In genomic region chr5:123035950-123036390, GRCh38 we compare ENCODE assay signal across 8 cellular contexts. TPM values are rescaled to one million over a fixed set of nuclear protein-coding genes. Genes with fewer than 3 reads are reported as not detected.
DNase-seq lines count a peak whose midpoint lies in the region; ATAC-seq and TF ChIP-seq lines count a peak whose summit lies in the region.

No MANE protein-coding gene starts in this region.

- H3K36me3 Mint-ChIP-seq in activated CD4-positive, alpha-beta memory T cell treated with anti-CD3 and anti-CD28 coated beads for 36 hours, result no peaks in the 10 kb centered on the region
- H3K36me3 Mint-ChIP-seq in activated CD4-positive, alpha-beta memory T cell treated with anti-CD3 and anti-CD28 coated beads, Interleukin-2, amount 10 ng/mL, durations not matched to agents 7 days and 5 days (ENCODE audit: low read depth), result no peaks in the 10 kb centered on the region

- no TSS peak for BruUV-seq in PC-9 (replicated peaks; lab: Mats Ljungman, UMichigan)

- CTCF ChIA-PET in activated CD4-positive, alpha-beta memory T cell treated with anti-CD3 and anti-CD28 coated beads for 36 hours (lab: Charles Lee), result no interaction called here
- CTCF ChIA-PET in activated CD4-positive, alpha-beta memory T cell treated with anti-CD3 and anti-CD28 coated beads, Interleukin-2, amount 10 ng/mL, durations not matched to agents 7 days and 5 days (lab: Charles Lee), result no interaction called here
- CTCF ChIA-PET in PC-9 (lab: Charles Lee), result no interaction called here

- H3K36me3 ChIP-seq in PC-9 (ENCODE audit: low read depth), result no peaks in the 10 kb centered on the region
- H3K36me3 ChIP-seq in duodenal mucosa (ENCODE audit: control insufficient read depth in 1 of 2, insufficient read depth in 2 of 2, low read length in 2 of 2), result no peaks in the 10 kb centered on the region
- no peaks in the 10 kb centered on the region for H3K36me3 ChIP-seq in left lung

- H3K9ac ChIP-seq in duodenal mucosa (ENCODE audit: low read depth in 1 of 2, low read length in 2 of 2), result peak overlapping the region; percentile 44 to 67

- H3K9me3 Mint-ChIP-seq in activated CD4-positive, alpha-beta memory T cell treated with anti-CD3 and anti-CD28 coated beads for 36 hours, result no peaks in the 10 kb centered on the region
- no peaks in the 10 kb centered on the region for H3K9me3 Mint-ChIP-seq in activated CD4-positive, alpha-beta memory T cell treated with anti-CD3 and anti-CD28 coated beads, Interleukin-2, amount 10 ng/mL, durations not matched to agents 7 days and 5 days

- H3K27ac ChIP-seq in PC-9 (peak overlapping the region; percentile 36; the same call in 1 of the 2 replicates), duodenal mucosa (ENCODE audit: low read depth, low read length) (peak overlapping the region; percentile 86), left lung (peak overlapping the region; percentile 84 to 93), substantia nigra (ENCODE audit: low read depth, low read length, poor library complexity, severe bottlenecking) (peak overlapping the region; percentile 5)

- no peaks in the 10 kb centered on the region for H3K79me2 ChIP-seq in PC-9 (ENCODE audit: low read depth)

- H3K4me1 ChIP-seq in PC-9 (replicated peaks; ENCODE audit: insufficient read depth) (peaks cover 5% of the 10 kb centered on the region), duodenal mucosa (ENCODE audit: control insufficient read depth in 1 of 2, insufficient read depth in 2 of 2, low read length in 2 of 2) (peaks cover 4 to 13% of the 10 kb centered on the region in 2 donors), left lung (peaks cover 0 to 12% of the 10 kb centered on the region in 2 donors)

- H3K4me2 ChIP-seq in PC-9, result peak overlapping the region; percentile 91

- H3K27ac Mint-ChIP-seq in activated CD4-positive, alpha-beta memory T cell treated with anti-CD3 and anti-CD28 coated beads for 36 hours, result no peak overlapping the region
- no peak overlapping the region for H3K27ac Mint-ChIP-seq in activated CD4-positive, alpha-beta memory T cell treated with anti-CD3 and anti-CD28 coated beads, Interleukin-2, amount 10 ng/mL, durations not matched to agents 7 days and 5 days

- TF ChIP-seq CTCF in HFF-Myc (IDR thresholded peaks at IDR 0.05; ENCODE audit: low read depth, low read length, missing control alignments) (no peak), PC-9 (conservative IDR thresholded peaks at IDR 0.05) (no peak), left lung (IDR thresholded peaks at IDR 0.05) (no peak)

- peak; percentile 9 for DNase-seq in activated CD4-positive, alpha-beta memory T cell treated with anti-CD3 and anti-CD28 coated beads for 36 hours
- no peak for DNase-seq in activated CD4-positive, alpha-beta memory T cell treated with anti-CD3 and anti-CD28 coated beads, Interleukin-2, amount 10 ng/mL, durations not matched to agents 7 days and 5 days
- DNase-seq in HFF-Myc (ENCODE audit: extremely low read depth, low read depth) (no peak), PC-9 (peak; percentile 40 to 49), left lung (peak; percentile 63 to 86), substantia nigra (lab: John Stamatoyannopoulos, UW) (peak in 28 of 49 donors; percentile 8 to 60 (median 34)), amniotic stem cell (lab: John Stamatoyannopoulos, UW) (no peak)

- no peaks in the 10 kb centered on the region for H3K9me2 ChIP-seq in PC-9 (ENCODE audit: insufficient read depth)

- H3K4me3 ChIP-seq in HFF-Myc (replicated peaks; ENCODE audit: low read depth, low read length) (peak overlapping the region; percentile 70), PC-9 (peak overlapping the region; percentile 98), duodenal mucosa (ENCODE audit: low read depth in 1 of 2, low read length in 2 of 2) (peak overlapping the region; percentile 76 to 77), left lung (peak overlapping the region; percentile 53 to 60)

- peaks cover 45% of the 10 kb centered on the region for H3K27me3 Mint-ChIP-seq in activated CD4-positive, alpha-beta memory T cell treated with anti-CD3 and anti-CD28 coated beads for 36 hours
- peaks cover 53% of the 10 kb centered on the region for H3K27me3 Mint-ChIP-seq in activated CD4-positive, alpha-beta memory T cell treated with anti-CD3 and anti-CD28 coated beads, Interleukin-2, amount 10 ng/mL, durations not matched to agents 7 days and 5 days

- intact Hi-C loops in activated CD4-positive, alpha-beta memory T cell treated with anti-CD3 and anti-CD28 coated beads for 36 hours (cut with micrococcal nuclease), result loop anchor here (5.0 kb wide), 1 partner anchor 56 kb away; no protein-coding TSS in a partner anchor
- intact Hi-C loops in PC-9 (cut with micrococcal nuclease; ENCODE audit: unreplicated experiment), result loop anchor here (5.0 to 10.0 kb wide), 4 partner anchors 121 to 259 kb away; partner anchors contain the start of genes SNX2 and SNX24
- intact Hi-C loops in left lung (cut with DNase I), result no loop called here

- peaks cover 11% of the 10 kb centered on the region for H3K4me1 Mint-ChIP-seq in activated CD4-positive, alpha-beta memory T cell treated with anti-CD3 and anti-CD28 coated beads for 36 hours (ENCODE audit: low read depth)
- H3K4me1 Mint-ChIP-seq in activated CD4-positive, alpha-beta memory T cell treated with anti-CD3 and anti-CD28 coated beads, Interleukin-2, amount 10 ng/mL, durations not matched to agents 7 days and 5 days, result peaks cover 9% of the 10 kb centered on the region

- H3K9me3 ChIP-seq in PC-9 (ENCODE audit: insufficient read depth, low read depth) (no peaks in the 10 kb centered on the region), duodenal mucosa (ENCODE audit: control insufficient read depth in 1 of 2, low read length in 2 of 2) (no peaks in the 10 kb centered on the region), left lung (no peaks in the 10 kb centered on the region)

- H4K20me1 ChIP-seq in PC-9 (ENCODE audit: insufficient read depth), result no peaks in the 10 kb centered on the region

- H3K27me3 ChIP-seq in PC-9 (ENCODE audit: insufficient read depth, low read depth) (no peaks in the 10 kb centered on the region), duodenal mucosa (ENCODE audit: control insufficient read depth in 1 of 2, insufficient read depth in 2 of 2, low read length in 2 of 2) (peaks cover 0 to 4% of the 10 kb centered on the region in 2 donors), left lung (peaks cover 0 to 62% of the 10 kb centered on the region in 2 donors)

- POLR2A ChIA-PET in activated CD4-positive, alpha-beta memory T cell treated with anti-CD3 and anti-CD28 coated beads for 36 hours (lab: Charles Lee), result no interaction called here
- POLR2A ChIA-PET in activated CD4-positive, alpha-beta memory T cell treated with anti-CD3 and anti-CD28 coated beads, Interleukin-2, amount 10 ng/mL, durations not matched to agents 7 days and 5 days (lab: Charles Lee), result no interaction called here
- POLR2A ChIA-PET in PC-9 (lab: Charles Lee; ENCODE audit: unreplicated experiment), result interaction anchor here (0.5 kb wide), 1 partner anchor 504 kb away, joined by 4 read pairs; no protein-coding TSS in a partner anchor

- ATAC-seq in left lung, result peak; percentile 80

- peak overlapping the region; percentile 99 for H2AFZ ChIP-seq in PC-9

- H3K4me3 Mint-ChIP-seq in activated CD4-positive, alpha-beta memory T cell treated with anti-CD3 and anti-CD28 coated beads for 36 hours, result peak overlapping the region; percentile 56
- no peak overlapping the region for H3K4me3 Mint-ChIP-seq in activated CD4-positive, alpha-beta memory T cell treated with anti-CD3 and anti-CD28 coated beads, Interleukin-2, amount 10 ng/mL, durations not matched to agents 7 days and 5 days

- peaks cover 13% of the 10 kb centered on the region; the same call in 1 of the 2 replicates for H3F3A ChIP-seq in PC-9 (ENCODE audit: insufficient read depth, low read depth)

RNA-seq across cellular contexts. Expression of gene PPIC, which starts 0.6 kb away (rescaled TPM):
- not detected for total RNA-seq in activated CD4-positive, alpha-beta memory T cell treated with anti-CD3 and anti-CD28 coated beads for 36 hours
- not detected for total RNA-seq in activated CD4-positive, alpha-beta memory T cell treated with anti-CD3 and anti-CD28 coated beads, Interleukin-2, amount 10 ng/mL, durations not matched to agents 7 days and 5 days
- 22.3 and 27.4 TPM in 2 replicates for total RNA-seq in PC-9 (2021)
- 10 to 100 TPM; 40.1 to 46.8 TPM for total RNA-seq in left lung

RNA-seq across cellular contexts. Expression of gene PRDM6, which starts 53.1 kb away (rescaled TPM):
- not detected for total RNA-seq in activated CD4-positive, alpha-beta memory T cell treated with anti-CD3 and anti-CD28 coated beads for 36 hours
- not detected for total RNA-seq in activated CD4-positive, alpha-beta memory T cell treated with anti-CD3 and anti-CD28 coated beads, Interleukin-2, amount 10 ng/mL, durations not matched to agents 7 days and 5 days
- total RNA-seq in PC-9 (2021), result 0.26 and 0.40 TPM in 2 replicates
- total RNA-seq in left lung, result 1 to 10 TPM; 7.9 to 9.8 TPM

Comparison
In these comparisons a context has a peak if more than half of its experiments do, and no peak if none do; other contexts are left out.
1. DNase-seq: peak in activated CD4-positive, alpha-beta memory T cell treated with anti-CD3 and anti-CD28 coated beads for 36 hours (single experiment), PC-9 (2 of 2), left lung (2 of 2) and substantia nigra (28 of 49); none in activated CD4-positive, alpha-beta memory T cell treated with anti-CD3 and anti-CD28 coated beads, Interleukin-2, amount 10 ng/mL, durations not matched to agents 7 days and 5 days (single experiment), HFF-Myc (single experiment) and amniotic stem cell (single experiment).
2. H3K27ac ChIP-seq: peak in every context shown above with its lines; median percentile 88 in left lung; 86 in duodenal mucosa; 36 in PC-9; 5 in substantia nigra.
3. RNA of gene PPIC, which starts 0.6 kb away (total RNA-seq): 40.1 to 46.8 TPM in left lung and 22.3 to 27.4 TPM in PC-9; not detected in activated CD4-positive, alpha-beta memory T cell treated with anti-CD3 and anti-CD28 coated beads for 36 hours and not detected in activated CD4-positive, alpha-beta memory T cell treated with anti-CD3 and anti-CD28 coated beads, Interleukin-2, amount 10 ng/mL, durations not matched to agents 7 days and 5 days; every median in the first group is over 10 times any median in the second.
4. intact Hi-C loops: an anchor here in activated CD4-positive, alpha-beta memory T cell treated with anti-CD3 and anti-CD28 coated beads for 36 hours (5.0 kb wide) and PC-9 (5.0 to 10.0 kb wide); none called in left lung.
5. Peak in every context shown above with its lines, with median percentiles within 50 percentile points of each other: H3K4me3 ChIP-seq.